Comparison of ENCODE assay signal across 25 cellular contexts in genomic region chr3:196220991-196221390, GRCh38. TPM values are rescaled to one million over a fixed set of nuclear protein-coding genes. Genes with fewer than 3 reads are reported as not detected.
A peak's percentile ranks its signal among the peaks of the same experiment; 100 is the strongest.
DNase-seq lines count a peak whose midpoint lies in the region; ATAC-seq, FAIRE-seq and TF ChIP-seq lines count a peak whose summit lies in the region.
"Had no signal": no experiment of that assay in that cellular context is flagged by ENCODE, and none has a peak within 500 bp of the region (broad histone marks: within the 10 kb centered on the region; RNA-seq: fewer than 3 reads in every experiment).

No MANE protein-coding gene starts in this region.

- peak; percentile 67 to 80 for DNase-seq in AML-193 (lab: John Stamatoyannopoulos, UW)
- peak; percentile 49 for DNase-seq in NOMO-1 treated with dmso at 0.1 percent for 144 hours (lab: John Stamatoyannopoulos, UW; ENCODE audit: unreplicated experiment)
- DNase-seq in lower lobe of right lung = no peak
- DNase-seq in SW480 (ENCODE audit: low spot score) = no peak
- no peak for DNase-seq in HPDE6-E6E7 (ENCODE audit: extremely low spot score)
- DNase-seq in colonic mucosa = no peak
- no peak for DNase-seq in D721Med (ENCODE audit: insufficient read length, low spot score)
- DNase-seq: 8988T; BE2C; CD8-positive, alpha-beta memory T cell; DND-41; H7; HFFc6; MG63; NCI-H1417; NCI-H187 treated with DMSO at 0.1 percent for 48 hours; NCI-H2227 treated with DMSO at 0.1 percent for 48 hours; NCI-H510A treated with DMSO at 0.1 percent for 48 hours; NCI-H774; T-helper 1 cell had no signal

- peaks cover 5% of the 10 kb centered on the region for H3K27me3 ChIP-seq in lower lobe of right lung (ENCODE audit: low read depth)
- no peaks in the 10 kb centered on the region for H3K27me3 ChIP-seq in colonic mucosa
- H3K27me3 ChIP-seq: BE2C, MG63 had no signal

- TF ChIP-seq EP300 in Ishikawa (IDR thresholded peaks at IDR 0.05; ENCODE audit: borderline replicate concordance) = no peak

- no peak for ATAC-seq in lower lobe of right lung

- H3K9me3 ChIP-seq in lower lobe of right lung (no peaks in the 10 kb centered on the region), colonic mucosa (no peaks in the 10 kb centered on the region)
- H3K9me3 ChIP-seq: BE2C, MG63 had no signal

- no peak for TF ChIP-seq RAD21 in Ishikawa (IDR thresholded peaks at IDR 0.05; ENCODE audit: low read depth)

- H3K4me1 ChIP-seq in lower lobe of right lung (peaks cover 16% of the 10 kb centered on the region), colonic mucosa (peaks cover 22% of the 10 kb centered on the region)
- H3K4me1 ChIP-seq: BE2C had no signal

- H3K27ac ChIP-seq in lower lobe of right lung (peak overlapping the region; percentile 19), colonic mucosa (no peak overlapping the region)
- H3K27ac ChIP-seq: SK-N-MC had no signal

- H3K9ac ChIP-seq in colonic mucosa (ENCODE audit: low read depth in 2 of 2, low read length in 2 of 2) = no peak overlapping the region

- H3K36me3 ChIP-seq in lower lobe of right lung = no peaks in the 10 kb centered on the region
- no peaks in the 10 kb centered on the region for H3K36me3 ChIP-seq in colonic mucosa
- H3K36me3 ChIP-seq: BE2C, MG63 had no signal

- FAIRE-seq in D721Med (lab: Jason Lieb, UNC) = no peak
- FAIRE-seq: RCC 7860 had no signal

- TF ChIP-seq CTCF in lower lobe of right lung (IDR thresholded peaks at IDR 0.05) (no peak), colonic mucosa (IDR thresholded peaks at IDR 0.05) (no peak), D721Med (IDR thresholded peaks at IDR 0.05; ENCODE audit: insufficient read depth, missing control alignments) (no peak)

- intact Hi-C loops in lower lobe of right lung (cut with DNase I) (no loop called here), colonic mucosa (cut with DNase I) (no loop called here)

- H3K4me3 ChIP-seq in lower lobe of right lung (no peak overlapping the region), colonic mucosa (no peak overlapping the region)
- H3K4me3 ChIP-seq: MG63, SK-N-MC had no signal

TF ChIP-seq in Ishikawa, 13 proteins besides CTCF, POLR2A, EP300 and RAD21:
- peak; percentile 49; the same call in 1 of the 2 replicates for TF ChIP-seq CEBPB (IDR thresholded peaks at IDR 0.05)
- TF ChIP-seq, protein P1, sequence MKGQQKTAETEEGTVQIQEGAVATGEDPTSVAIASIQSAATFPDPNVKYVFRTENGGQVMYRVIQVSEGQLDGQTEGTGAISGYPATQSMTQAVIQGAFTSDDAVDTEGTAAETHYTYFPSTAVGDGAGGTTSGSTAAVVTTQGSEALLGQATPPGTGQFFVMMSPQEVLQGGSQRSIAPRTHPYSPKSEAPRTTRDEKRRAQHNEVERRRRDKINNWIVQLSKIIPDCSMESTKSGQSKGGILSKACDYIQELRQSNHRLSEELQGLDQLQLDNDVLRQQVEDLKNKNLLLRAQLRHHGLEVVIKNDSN (IDR thresholded peaks at IDR 0.05) = no peak
- TF ChIP-seq ZBTB7A (IDR thresholded peaks at IDR 0.05; ENCODE audit: low read depth) = no peak
- no peak for TF ChIP-seq TEAD4 (IDR thresholded peaks at IDR 0.05)

RNA-seq across cellular contexts. Expression of gene SLC51A, which starts 4.7 kb away (rescaled TPM):
- total RNA-seq in lower lobe of right lung = 1.3 TPM
- 10 to 100 TPM in 1 of 2 donors, 1 to 10 TPM in 1; 2.1 to 65.1 TPM for total RNA-seq in colonic mucosa
- total RNA-seq: CD8-positive, alpha-beta memory T cell; G401; HFFc6 had no signal

RNA-seq across cellular contexts. Expression of gene ZDHHC19, which starts 9.8 kb away (rescaled TPM):
- total RNA-seq in lower lobe of right lung (1.0 TPM), colonic mucosa (not detected)
- total RNA-seq: CD8-positive, alpha-beta memory T cell; G401; H7; HFFc6; Right ventricle myocardium inferior had no signal

Comparison
In these comparisons a context has a peak if more than half of its experiments do, and no peak if none do; other contexts are left out.
1. DNase-seq: peak in AML-193 (2 of 2) and NOMO-1 treated with dmso at 0.1 percent for 144 hours (single experiment); none in lower lobe of right lung (single experiment), SW480 (single experiment), HPDE6-E6E7 (single experiment), colonic mucosa (single experiment) and D721Med (single experiment).